Comparison of ENCODE assay signal across 1 cellular context in genomic region chr4:1061372-1061700, GRCh38.
TF ChIP-seq lines count a peak whose summit lies in the region.

No MANE protein-coding gene starts in this region.

TF ChIP-seq in H1, 55 proteins besides CTCF, POLR2A, EP300 and RAD21:
- TF ChIP-seq, protein P1, sequence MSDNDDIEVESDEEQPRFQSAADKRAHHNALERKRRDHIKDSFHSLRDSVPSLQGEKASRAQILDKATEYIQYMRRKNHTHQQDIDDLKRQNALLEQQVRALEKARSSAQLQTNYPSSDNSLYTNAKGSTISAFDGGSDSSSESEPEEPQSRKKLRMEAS (IDR thresholded peaks at IDR 0.05) = no peak
- no peak for TF ChIP-seq SAP30 (IDR thresholded peaks at IDR 0.05; ENCODE audit: insufficient read depth, insufficient replicate concordance, low read length)
